ENCODE assay signal across 16 cellular contexts in the genomic region with DNA sequence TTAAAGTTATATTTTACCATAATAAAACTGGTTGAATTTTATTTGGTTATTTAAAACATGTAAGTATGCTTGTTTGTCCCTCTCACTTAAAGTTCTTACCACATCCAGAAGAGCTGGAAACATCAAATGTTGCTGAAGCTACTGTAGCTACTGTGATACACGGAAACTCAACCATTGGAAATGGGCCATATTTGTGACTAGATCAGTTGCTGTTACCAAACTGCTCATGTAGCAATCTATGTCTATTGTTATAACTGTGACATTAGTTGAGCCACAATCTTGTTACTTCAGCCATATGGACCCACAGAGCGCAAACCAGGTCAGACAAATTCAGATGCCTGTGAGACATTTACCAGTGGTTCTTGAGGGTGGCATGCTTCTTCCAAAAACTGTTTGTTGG. TPM values are rescaled to one million over a fixed set of nuclear protein-coding genes. Genes with fewer than 3 reads are reported as not detected.
DNase-seq lines count a peak whose midpoint lies in the region; FAIRE-seq lines count a peak whose summit lies in the region.
"Had no signal": no experiment of that assay in that cellular context is flagged by ENCODE, and none has a peak within 500 bp of the region (broad histone marks: within the 10 kb centered on the region; RNA-seq: fewer than 3 reads in every experiment).

No MANE protein-coding gene starts in this region.

- DNase-seq in SIG-M5 treated with dmso at 0.1 percent for 504 hours (lab: John Stamatoyannopoulos, UW; ENCODE audit: unreplicated experiment) (peak; percentile 29), SIG-M5 (lab: John Stamatoyannopoulos, UW) (no peak), MV-4-11 (lab: John Stamatoyannopoulos, UW) (peak; percentile 14), fibroblast of gingiva (ENCODE audit: low read depth) (peak; percentile 41), RCC 7860 (ENCODE audit: low spot score) (no peak), NCI-H510A treated with DMSO at 0.1 percent for 48 hours (lab: John Stamatoyannopoulos, UW) (no peak)
- no peak for DNase-seq in activated CD8-positive, alpha-beta memory T cell treated with anti-CD3 and anti-CD28 coated beads for 24 hours
- no peak for DNase-seq in activated T-helper 2 cell treated with anti-CD3 and anti-CD28 coated beads, Interferon-gamma antibody, Interleukin-2, Interleukin-4, amounts not matched to agents 10 μg/mL and 5 μg/mL and 100 μg/mL, durations not matched to agents 14 hours and 24 hours and 36 hours (ENCODE audit: low spot score)
- DNase-seq: CD4-positive, alpha-beta memory T cell; DMS153; DMS79; GF-D8 had no signal

- no peaks in the 10 kb centered on the region for H3K4me1 Mint-ChIP-seq in activated T-helper 2 cell treated with anti-CD3 and anti-CD28 coated beads, Interferon-gamma antibody, Interleukin-2, Interleukin-4, amounts not matched to agents 10 μg/mL and 5 μg/mL and 100 μg/mL, durations not matched to agents 14 hours and 24 hours and 36 hours (ENCODE audit: low read depth)
- H3K4me1 Mint-ChIP-seq: CD4-positive, alpha-beta memory T cell had no signal

- H3K27ac Mint-ChIP-seq in activated T-helper 2 cell treated with anti-CD3 and anti-CD28 coated beads, Interferon-gamma antibody, Interleukin-2, Interleukin-4, amounts not matched to agents 10 μg/mL and 5 μg/mL and 100 μg/mL, durations not matched to agents 14 hours and 24 hours and 36 hours: no peak overlapping the region
- H3K27ac Mint-ChIP-seq: CD14-positive monocyte; CD4-positive, alpha-beta memory T cell had no signal

- FAIRE-seq in RCC 7860 (lab: Jason Lieb, UNC): no peak
- FAIRE-seq: A549, GM12891, GM19239 had no signal

- intact Hi-C loops in activated T-helper 2 cell treated with anti-CD3 and anti-CD28 coated beads, Interferon-gamma antibody, Interleukin-2, Interleukin-4, amounts not matched to agents 10 μg/mL and 5 μg/mL and 100 μg/mL, durations not matched to agents 14 hours and 24 hours and 36 hours (cut with micrococcal nuclease): no loop called here

- no peak overlapping the region for H3K4me3 Mint-ChIP-seq in activated T-helper 2 cell treated with anti-CD3 and anti-CD28 coated beads, Interferon-gamma antibody, Interleukin-2, Interleukin-4, amounts not matched to agents 10 μg/mL and 5 μg/mL and 100 μg/mL, durations not matched to agents 14 hours and 24 hours and 36 hours (ENCODE audit: low read depth)
- H3K4me3 Mint-ChIP-seq: CD14-positive monocyte; CD4-positive, alpha-beta memory T cell had no signal

- no peaks in the 10 kb centered on the region for H3K36me3 Mint-ChIP-seq in activated T-helper 2 cell treated with anti-CD3 and anti-CD28 coated beads, Interferon-gamma antibody, Interleukin-2, Interleukin-4, amounts not matched to agents 10 μg/mL and 5 μg/mL and 100 μg/mL, durations not matched to agents 14 hours and 24 hours and 36 hours (ENCODE audit: low read depth)
- H3K36me3 Mint-ChIP-seq: CD14-positive monocyte; CD4-positive, alpha-beta memory T cell had no signal

- peaks cover 41% of the 10 kb centered on the region for H3K27me3 Mint-ChIP-seq in activated T-helper 2 cell treated with anti-CD3 and anti-CD28 coated beads, Interferon-gamma antibody, Interleukin-2, Interleukin-4, amounts not matched to agents 10 μg/mL and 5 μg/mL and 100 μg/mL, durations not matched to agents 14 hours and 24 hours and 36 hours (ENCODE audit: low read depth)

- no peaks in the 10 kb centered on the region for H3K9me3 Mint-ChIP-seq in activated T-helper 2 cell treated with anti-CD3 and anti-CD28 coated beads, Interferon-gamma antibody, Interleukin-2, Interleukin-4, amounts not matched to agents 10 μg/mL and 5 μg/mL and 100 μg/mL, durations not matched to agents 14 hours and 24 hours and 36 hours
- H3K9me3 Mint-ChIP-seq: CD4-positive, alpha-beta memory T cell had no signal

RNA-seq across cellular contexts. Expression of a gene that starts 41.6 kb away (rescaled TPM):
- total RNA-seq in activated T-helper 2 cell treated with anti-CD3 and anti-CD28 coated beads, Interferon-gamma antibody, Interleukin-2, Interleukin-4, amounts not matched to agents 10 μg/mL and 5 μg/mL and 100 μg/mL, durations not matched to agents 14 hours and 24 hours and 36 hours: 0.55 and 0.78 TPM in 2 replicates
- total RNA-seq: CD4-positive, alpha-beta memory T cell had no signal

Comparison
In these comparisons a context has a peak if more than half of its experiments do, and no peak if none do; other contexts are left out.
1. DNase-seq: peak in SIG-M5 treated with dmso at 0.1 percent for 504 hours (single experiment), MV-4-11 (single experiment) and fibroblast of gingiva (single experiment); none in SIG-M5 (single experiment), activated CD8-positive, alpha-beta memory T cell treated with anti-CD3 and anti-CD28 coated beads for 24 hours (single experiment), RCC 7860 (single experiment), NCI-H510A treated with DMSO at 0.1 percent for 48 hours (single experiment) and activated T-helper 2 cell treated with anti-CD3 and anti-CD28 coated beads, Interferon-gamma antibody, Interleukin-2, Interleukin-4, amounts not matched to agents 10 μg/mL and 5 μg/mL and 100 μg/mL, durations not matched to agents 14 hours and 24 hours and 36 hours (single experiment).